In genomic region chr15:95549168-95549738, GRCh38 we compare ENCODE assay signal across 1 cellular context.
TF ChIP-seq lines count a peak whose summit lies in the region.

No MANE protein-coding gene starts in this region.

TF ChIP-seq in HEK293, 187 proteins besides CTCF, POLR2A, EP300 and RAD21 (continued from another document):
- TF ChIP-seq ZNF280D (tag by site-specific recombination; IDR thresholded peaks at IDR 0.05) (no peak), ZNF211 (tag by site-specific recombination; IDR thresholded peaks at IDR 0.05; ENCODE audit: low read depth) (no peak), ZNF37A (tag by site-specific recombination; IDR thresholded peaks at IDR 0.05) (no peak), ZNF624 (tag by site-specific recombination; IDR thresholded peaks at IDR 0.05) (no peak), GLI4 (tag by site-specific recombination; IDR thresholded peaks at IDR 0.05) (no peak), ZNF138 (tag by site-specific recombination; IDR thresholded peaks at IDR 0.05; ENCODE audit: borderline replicate concordance) (no peak)
